Comparison of ENCODE assay signal across 20 cellular contexts in the genomic region with DNA sequence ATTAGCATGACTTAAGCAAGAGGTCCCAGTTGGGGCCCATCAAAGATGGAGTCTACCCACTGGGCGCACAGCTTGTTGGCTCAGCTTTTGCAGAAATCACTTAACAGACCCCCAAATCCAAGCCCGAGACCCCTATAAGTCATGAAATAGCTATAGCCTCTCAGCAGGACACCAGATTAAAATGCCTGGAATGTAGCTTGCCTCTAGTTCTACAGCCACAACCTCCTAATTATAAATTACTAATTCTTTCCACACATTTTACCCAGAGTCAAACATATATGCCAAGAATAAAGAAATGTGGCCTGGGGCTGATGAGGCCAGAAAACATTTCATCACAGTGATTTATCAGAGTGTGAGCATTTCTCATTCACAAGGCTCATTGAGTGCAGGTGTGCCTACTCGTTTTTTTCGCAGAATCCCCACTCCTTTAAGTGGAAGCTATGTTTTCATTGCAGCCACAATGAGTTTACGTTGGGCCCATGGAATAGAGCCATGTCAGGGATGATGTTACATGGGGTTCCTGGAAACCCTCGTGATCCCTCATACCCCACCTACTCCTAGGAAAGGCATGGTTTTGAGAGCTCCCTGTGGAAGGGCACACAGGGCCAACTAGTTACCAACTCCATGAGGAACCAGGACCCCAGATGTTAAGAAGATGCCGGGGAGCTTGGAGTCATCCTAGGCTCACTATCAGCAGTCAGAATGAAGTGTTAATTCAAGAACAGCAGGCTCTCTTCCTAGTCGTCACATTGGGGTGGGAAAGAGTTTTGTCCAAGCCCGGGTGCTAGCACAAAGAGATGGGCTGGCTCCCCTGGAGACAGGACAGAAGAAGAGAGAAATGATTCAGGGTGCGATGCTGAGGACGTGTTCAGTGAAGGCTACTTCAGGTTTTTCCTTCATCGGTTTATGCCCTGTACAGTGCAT.
DNase-seq lines count a peak whose midpoint lies in the region; ATAC-seq, FAIRE-seq and TF ChIP-seq lines count a peak whose summit lies in the region.
"Had no signal": no experiment of that assay in that cellular context is flagged by ENCODE, and none has a peak within 500 bp of the region (broad histone marks: within the 10 kb centered on the region; RNA-seq: fewer than 3 reads in every experiment).

No MANE protein-coding gene starts in this region.

- H2BK120ac ChIP-seq in H1 (replicated peaks; ENCODE audit: low read depth, low read length) = no peak overlapping the region

- no peak overlapping the region for H4K8ac ChIP-seq in H1 (ENCODE audit: extremely low read depth, insufficient read depth, low read length)

- H4K5ac ChIP-seq in H1 (ENCODE audit: insufficient read length, low read depth, low read length) = no peak overlapping the region

- no peaks in the 10 kb centered on the region; a peak in 2 of 7 replicates for H3K27me3 ChIP-seq in H1 (replicated peaks in 1 of 4; ENCODE audit: control insufficient read depth in 3 of 4, extremely low read depth in 1 of 4, insufficient read depth in 3 of 4, low read length in 3 of 4)

- H3K36me3 ChIP-seq in H1 (ENCODE audit: control insufficient read depth in 2 of 4, insufficient read depth in 4 of 4, low read length in 3 of 4) = no peaks in the 10 kb centered on the region
- no peaks in the 10 kb centered on the region for H3K36me3 ChIP-seq in kidney (ENCODE audit: control insufficient read depth in 1 of 2, insufficient read depth in 2 of 2, low read length in 2 of 2)

- H3K9ac ChIP-seq in H1 (replicated peaks in 1 of 4; ENCODE audit: extremely low read depth in 1 of 4, low read depth in 3 of 4, low read length in 3 of 4) = no peak overlapping the region
- no peak overlapping the region for H3K9ac ChIP-seq in kidney (ENCODE audit: low read length in 2 of 2)
- H3K9ac ChIP-seq: KMS-11 had no signal

- TF ChIP-seq EP300 in Ishikawa (IDR thresholded peaks at IDR 0.05; ENCODE audit: borderline replicate concordance) (no peak), H1 (IDR thresholded peaks at IDR 0.05; ENCODE audit: borderline replicate concordance in 1 of 2, low read depth in 2 of 2, low read length in 2 of 2) (no peak)

- DNase-seq in activated effector memory CD4-positive, alpha-beta T cell treated with anti-CD3 and anti-CD28 coated beads, Interleukin-2, amount 50 U/mL, for 16 hours = peak; percentile 27
- no peak for DNase-seq in activated effector memory CD4-positive, alpha-beta T cell treated with Interleukin-2 at 50 U/mL for 16 hours
- DNase-seq in H1 (ENCODE audit: low read depth in 1 of 2, low spot score in 2 of 2) = peak in 1 of 2 experiments; percentile 40
- no peak for DNase-seq in stimulated activated naive B cell treated with anti-CD40 and anti-IgM and Interleukin-4, amounts not matched to agents 10 μg/mL and 1 μg/mL and 100 μg/mL, for 72 hours
- DNase-seq in GM19239 (ENCODE audit: insufficient read length, low spot score) = no peak
- no peak for DNase-seq in kidney
- DNase-seq: CD4-positive, alpha-beta T cell; DMS79; GDM1; MM.1S; NCI-H1105 treated with DMSO at 0.1 percent for 48 hours; NCI-H187; NCI-H510A treated with DMSO at 0.1 percent for 48 hours; SIG-M5 had no signal

- H4K91ac ChIP-seq in H1 (replicated peaks; ENCODE audit: insufficient read length, low read length) = no peak overlapping the region

- H3K79me2 ChIP-seq in H1 (ENCODE audit: control insufficient read depth in 1 of 2, insufficient read depth in 2 of 2, low read length in 2 of 2) = no peaks in the 10 kb centered on the region

- H3K23me2 ChIP-seq in H1 (ENCODE audit: low read depth, low read length) = no peaks in the 10 kb centered on the region

- no peak for TF ChIP-seq POLR2A in H1 (IDR thresholded peaks at IDR 0.05; ENCODE audit: control extremely low read depth in 1 of 2, low read depth in 2 of 2, low read length in 2 of 2)

- peak overlapping the region; percentile 31 for H3K27ac Mint-ChIP-seq in stimulated activated naive B cell treated with anti-CD40 and anti-IgM and Interleukin-4, amounts not matched to agents 10 μg/mL and 1 μg/mL and 100 μg/mL, for 72 hours
- H3K27ac Mint-ChIP-seq: B cell; CD4-positive, alpha-beta T cell had no signal

- ATAC-seq in stimulated activated naive B cell treated with anti-CD40 and anti-IgM and Interleukin-4, amounts not matched to agents 10 μg/mL and 1 μg/mL and 100 μg/mL, for 72 hours (replicated peaks) = no peak
- ATAC-seq in HG02973 (IDR thresholded peaks at IDR 0.05; ENCODE audit: unreplicated experiment) = no peak

- peaks cover 20 to 28% of the 10 kb centered on the region in 2 donors for H3K27me3 Mint-ChIP-seq in stimulated activated naive B cell treated with anti-CD40 and anti-IgM and Interleukin-4, amounts not matched to agents 10 μg/mL and 1 μg/mL and 100 μg/mL, for 72 hours

- no peak overlapping the region for H3K27ac ChIP-seq in H1 (ENCODE audit: low read depth, low read length)
- no peak overlapping the region for H3K27ac ChIP-seq in kidney (ENCODE audit: low read depth in 2 of 2, low read length in 2 of 2)
- H3K27ac ChIP-seq: KMS-11 had no signal

- TF ChIP-seq RAD21 in Ishikawa (IDR thresholded peaks at IDR 0.05; ENCODE audit: low read depth) (no peak), H1 (IDR thresholded peaks at IDR 0.05 in 1 of 2, conservative IDR thresholded peaks at IDR 0.05 in 1 of 2; ENCODE audit: low read depth in 2 of 2, low read length in 2 of 2) (no peak)

- H3K4me2 ChIP-seq in H1 (ENCODE audit: insufficient read depth in 1 of 2, low read depth in 2 of 2, low read length in 2 of 2) = no peak overlapping the region
- H3K4me2 ChIP-seq: KMS-11 had no signal

- H3K4me1 Mint-ChIP-seq in stimulated activated naive B cell treated with anti-CD40 and anti-IgM and Interleukin-4, amounts not matched to agents 10 μg/mL and 1 μg/mL and 100 μg/mL, for 72 hours = no peaks in the 10 kb centered on the region
- H3K4me1 Mint-ChIP-seq: B cell had no signal

- peaks cover 0 to 8% (median under 1%) of the 10 kb centered on the region in 4 experiments; a peak in 5 of 7 replicates for H3K4me1 ChIP-seq in H1 (replicated peaks in 1 of 4; ENCODE audit: control insufficient read depth in 3 of 4, insufficient read depth in 4 of 4, low read length in 3 of 4)
- H3K4me1 ChIP-seq in kidney (ENCODE audit: control insufficient read depth in 1 of 2, insufficient read depth in 1 of 2, low read depth in 1 of 2, low read length in 2 of 2) = peaks cover 0 to 3% of the 10 kb centered on the region in 2 donors

- WGBS in H1 (ENCODE audit: extremely low coverage in 1 of 2, insufficient coverage in 1 of 2, insufficient read length in 1 of 2, insufficient replicate concordance in 2 of 2, low coverage in 1 of 2, low lambda C conversion rate in 2 of 2, missing lambda C conversion rate in 1 of 2), 2 experiments = 91% methylated on average over 12 of the region's 12 CpGs; no CpG with 5 or more reads in 1 of the 2 experiments

- H2BK12ac ChIP-seq in H1 (ENCODE audit: low read depth, low read length) = no peak overlapping the region

- no peak overlapping the region for H3K23ac ChIP-seq in H1 (ENCODE audit: insufficient read length)

- peak overlapping the region; percentile 0; the same call in 1 of the 2 replicates for H3K18ac ChIP-seq in H1 (ENCODE audit: extremely low read depth, low read length)

- H3K4me3 Mint-ChIP-seq in stimulated activated naive B cell treated with anti-CD40 and anti-IgM and Interleukin-4, amounts not matched to agents 10 μg/mL and 1 μg/mL and 100 μg/mL, for 72 hours = no peak overlapping the region
- H3K4me3 Mint-ChIP-seq: B cell; CD4-positive, alpha-beta T cell had no signal

- H2AFZ ChIP-seq in H1 (ENCODE audit: low read length) = no peak overlapping the region

- CTCF ChIA-PET in H1 (lab: Charles Lee; ENCODE audit: partially characterized antibody) = interaction anchor here (0.7 to 2.0 kb wide), 8 partner anchors 9 to 186 kb away, joined by 3 to 11 read pairs (median 5); no protein-coding TSS in a partner anchor

- no peaks in the 10 kb centered on the region for H3K9me3 ChIP-seq in H1 (ENCODE audit: insufficient read depth in 2 of 2, low read depth in 1 of 2, low read length in 1 of 2)
- no peaks in the 10 kb centered on the region for H3K9me3 ChIP-seq in kidney (ENCODE audit: control insufficient read depth in 1 of 2, low read length in 2 of 2)

- H3K36me3 Mint-ChIP-seq in stimulated activated naive B cell treated with anti-CD40 and anti-IgM and Interleukin-4, amounts not matched to agents 10 μg/mL and 1 μg/mL and 100 μg/mL, for 72 hours = peaks cover 0 to 2% of the 10 kb centered on the region in 2 donors

- H3K14ac ChIP-seq in H1 (ENCODE audit: insufficient read length) = no peak overlapping the region

- H2BK5ac ChIP-seq in H1 (ENCODE audit: low read depth, low read length) = no peak overlapping the region

- H3K79me1 ChIP-seq in H1 (ENCODE audit: low read depth, low read length) = no peaks in the 10 kb centered on the region

- FAIRE-seq in H1 (lab: Jason Lieb, UNC) = no peak
- FAIRE-seq in GM19239 (lab: Jason Lieb, UNC) = no peak
- no peak for FAIRE-seq in kidney (lab: Jason Lieb, UNC)
- FAIRE-seq: GM12892, RCC 7860 had no signal

- TF ChIP-seq CTCF in H1 (IDR thresholded peaks at IDR 0.05; ENCODE audit: control extremely low read depth in 1 of 3, insufficient read depth in 1 of 3, low read depth in 1 of 3, low read length in 3 of 3) = no peak
- TF ChIP-seq CTCF in kidney (IDR thresholded peaks at IDR 0.05; ENCODE audit: borderline replicate concordance, extremely low read depth, insufficient read depth) = no peak

- intact Hi-C loops in kidney (cut with DNase I) = no loop called here

- POLR2A ChIA-PET in H1 (lab: Charles Lee; ENCODE audit: partially characterized antibody) = interaction anchor here (0.7 to 2.0 kb wide), 2 partner anchors 10 to 12 kb away, joined by 3 to 6 read pairs; no protein-coding TSS in a partner anchor

- H2BK20ac ChIP-seq in H1 (ENCODE audit: low read length) = peak overlapping the region; percentile 87

- H3K56ac ChIP-seq in H1 (replicated peaks; ENCODE audit: insufficient read length, low read depth, low read length) = no peak overlapping the region

- no peak overlapping the region for H2BK15ac ChIP-seq in H1 (ENCODE audit: low read length)

- H3K4me3 ChIP-seq in H1 (ENCODE audit: extremely low read depth in 1 of 4, insufficient read depth in 2 of 4, low read depth in 3 of 4, low read length in 4 of 4) (no peak overlapping the region), kidney (ENCODE audit: low read length in 2 of 2) (no peak overlapping the region)

- no peak overlapping the region for H2AK5ac ChIP-seq in H1 (ENCODE audit: low read depth, low read length)

- no peaks in the 10 kb centered on the region for H4K20me1 ChIP-seq in H1 (replicated peaks in 1 of 2; ENCODE audit: control insufficient read depth in 1 of 2, insufficient read depth in 2 of 2, low read length in 2 of 2)

- peak overlapping the region; percentile 32 for H3K4ac ChIP-seq in H1 (replicated peaks; ENCODE audit: insufficient read length, low read depth, low read length)

- no peaks in the 10 kb centered on the region for H3K9me3 Mint-ChIP-seq in stimulated activated naive B cell treated with anti-CD40 and anti-IgM and Interleukin-4, amounts not matched to agents 10 μg/mL and 1 μg/mL and 100 μg/mL, for 72 hours
- H3K9me3 Mint-ChIP-seq: CD4-positive, alpha-beta T cell had no signal

TF ChIP-seq in Ishikawa, 13 proteins besides CTCF, POLR2A, EP300 and RAD21 (continues in another document):
- TF ChIP-seq NFIC (IDR thresholded peaks at IDR 0.05) = no peak

TF ChIP-seq in H1, 55 proteins besides CTCF, POLR2A, EP300 and RAD21 (continues in another document):
- TF ChIP-seq BCL11A (IDR thresholded peaks at IDR 0.05; ENCODE audit: low read depth in 2 of 2, low read length in 2 of 2) = no peak
- 0 out of 2 replicates have a peak, but pooled peaks have one; percentile 9 for TF ChIP-seq YY1 (IDR thresholded peaks at IDR 0.05; ENCODE audit: low read depth, low read length)
